8 cellular contexts compared by ENCODE assay signal in the genomic region with DNA sequence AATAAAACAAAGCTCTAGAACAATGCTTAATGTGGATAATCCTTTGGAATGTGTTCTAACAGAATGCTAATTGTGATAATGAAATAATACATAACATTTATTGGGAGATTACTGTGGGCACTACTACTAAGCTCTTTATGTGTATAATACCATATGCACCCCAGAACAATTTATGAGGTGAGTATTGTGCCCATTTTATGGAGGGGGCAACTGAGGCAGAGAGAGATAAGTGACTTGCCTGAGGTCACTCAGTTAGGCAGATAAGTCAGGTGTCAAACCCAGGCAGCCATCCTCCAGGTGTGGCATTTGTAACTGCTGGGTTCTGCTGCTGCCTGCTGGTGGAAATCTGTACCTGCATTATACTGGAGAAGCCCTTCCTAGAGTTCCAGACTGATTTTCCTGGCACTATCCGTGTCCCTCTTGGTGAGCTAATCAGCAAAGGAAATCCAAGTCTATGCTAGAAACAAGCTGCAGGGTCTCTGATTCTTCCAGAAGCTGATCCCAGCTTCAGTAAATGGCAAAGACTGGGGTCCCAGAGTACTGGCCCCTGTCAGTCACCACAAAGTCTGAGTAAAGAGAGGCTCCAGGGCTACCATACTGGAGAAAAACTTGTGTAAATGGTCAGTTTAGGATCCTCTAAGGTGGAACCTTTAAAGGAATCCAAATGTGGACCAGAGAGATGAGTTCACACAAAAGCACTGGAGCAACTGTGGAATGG. TPM values are rescaled to one million over a fixed set of nuclear protein-coding genes. Genes with fewer than 3 reads are reported as not detected.
DNase-seq lines count a peak whose midpoint lies in the region; ATAC-seq and TF ChIP-seq lines count a peak whose summit lies in the region.

No MANE protein-coding gene starts in this region.

- no peaks in the 10 kb centered on the region for H3K9me3 ChIP-seq in spleen

- H3K4me1 ChIP-seq in spleen: no peaks in the 10 kb centered on the region

- no peak overlapping the region for H3K27ac ChIP-seq in HL-60 (replicated peaks)
- H3K27ac ChIP-seq in RWPE1: no peak overlapping the region
- H3K27ac ChIP-seq in spleen: no peak overlapping the region

- peak; percentile 2 for TF ChIP-seq CTCF in HL-60 (IDR thresholded peaks at IDR 0.05; ENCODE audit: insufficient read depth, low read length)
- peak; percentile 59 for TF ChIP-seq CTCF in RWPE1 (conservative IDR thresholded peaks at IDR 0.05; ENCODE audit: low read depth)
- peak in 10 of 11 experiments; percentile 5 to 54 (median 42) for TF ChIP-seq CTCF in spleen (IDR thresholded peaks at IDR 0.05 in 8 of 11, conservative IDR thresholded peaks at IDR 0.05 in 3 of 11)

- intact Hi-C loops in head of caudate nucleus (cut with DNase I): loop anchor here (5.0 kb wide), 1 partner anchor 135 kb away; no protein-coding TSS in a partner anchor
- intact Hi-C loops in spleen (cut with DNase I; ENCODE audit: low total_unique reads): loop anchor here (5.0 kb wide), 1 partner anchor 135 kb away; no protein-coding TSS in a partner anchor

- TF ChIP-seq POLR2A in spleen (IDR thresholded peaks at IDR 0.05): no peak

- no peaks in the 10 kb centered on the region for H3K27me3 ChIP-seq in HL-60 (ENCODE audit: insufficient read depth, poor library complexity, severe bottlenecking)
- H3K27me3 ChIP-seq in spleen (replicated peaks in 1 of 7): no peaks in the 10 kb centered on the region

- no peak overlapping the region for H3K4me3 ChIP-seq in HL-60 (replicated peaks; ENCODE audit: insufficient read depth, low read length)
- H3K4me3 ChIP-seq in spleen: no peak overlapping the region

- ATAC-seq in HG02970 (IDR thresholded peaks at IDR 0.05; ENCODE audit: low FRiP score, unreplicated experiment): no peak

- peaks cover 0 to 9% (median 0%) of the 10 kb centered on the region in 6 donors for H3K36me3 ChIP-seq in spleen

- CTCF ChIA-PET in RWPE1 (lab: Yijun Ruan, JAX): interaction anchor here (0.6 to 1.7 kb wide), 12 partner anchors 9 to 186 kb away, joined by 3 to 13 read pairs (median 4); no protein-coding TSS in a partner anchor

- peak; percentile 38 for DNase-seq in Caki2 (ENCODE audit: low read depth)
- no peak for DNase-seq in HL-60 (ENCODE audit: low read depth in 1 of 2, low spot score in 1 of 2)
- DNase-seq in RWPE1 (ENCODE audit: low spot score): peak; percentile 59
- peak in 26 of 42 donors; percentile 27 to 75 (median 47) for DNase-seq in head of caudate nucleus
- DNase-seq in spleen: no peak
- DNase-seq in GF-D8 (lab: John Stamatoyannopoulos, UW): no peak
- no peak for DNase-seq in T-helper 2 cell

- in situ Hi-C loops in Caki2 (cut with HindIII; ENCODE audit: low pct_unique_long_range_greater_than_20kb, low sequenced_read_pairs): no loop called here

- POLR2A ChIA-PET in RWPE1 (lab: Yijun Ruan, JAX; ENCODE audit: low non-redundant PET): no interaction called here

- 43 to 64% (median 56%) methylated on average over 1 of the region's 1 CpG for WGBS in spleen, 5 donors

RNA-seq across cellular contexts. Expression of gene RBP1, which starts 22.6 kb away (rescaled TPM):
- 15.9 and 29.5 TPM in 2 replicates for total RNA-seq in Caki2 (2014; rRNA removed; shearing (Covaris generic); ENCODE audit: low replicate concordance)
- total RNA-seq in spleen: 10 to 100 TPM; 25.8 to 48.1 (median 34.0) TPM
- 10 to 100 TPM; 21.0 to 29.4 (median 21.6) TPM for polyA plus RNA-seq in spleen

Comparison
In these comparisons a context has a peak if more than half of its experiments do, and no peak if none do; other contexts are left out.
1. DNase-seq: peak in Caki2 (single experiment), RWPE1 (single experiment) and head of caudate nucleus (26 of 42); none in HL-60 (0 of 2), spleen (single experiment), GF-D8 (single experiment) and T-helper 2 cell (0 of 5).
2. CTCF ChIP-seq: peak in every context shown above with its lines; median percentile 59 in RWPE1; 42 in spleen; 2 in HL-60.